Comparison of ENCODE assay signal across 2 cellular contexts in genomic region chr2:63494100-63494499, GRCh38.
TF ChIP-seq lines count a peak whose summit lies in the region.

No MANE protein-coding gene starts in this region.

TF ChIP-seq in HEK293, 187 proteins besides CTCF, POLR2A, EP300 and RAD21 (continued from another document):
- peak; percentile 87 for TF ChIP-seq ZNF513 (tag by site-specific recombination; IDR thresholded peaks at IDR 0.05)
- no peak for TF ChIP-seq ZNF394 (tag by site-specific recombination; IDR thresholded peaks at IDR 0.05; ENCODE audit: borderline replicate concordance)
TF ChIP-seq in HEK293: peak in this region for 1.

TF ChIP-seq in endothelial cell of umbilical vein, 7 proteins besides CTCF, POLR2A, EP300 and RAD21 (continued from another document):
- TF ChIP-seq MAX (IDR thresholded peaks at IDR 0.05; ENCODE audit: insufficient read depth, insufficient read length) (no peak), EZH2 (IDR thresholded peaks at IDR 0.05; ENCODE audit: borderline replicate concordance, low read depth, low read length, severe bottlenecking) (no peak), FOS (IDR thresholded peaks at IDR 0.05; ENCODE audit: borderline replicate concordance, insufficient read depth, low read length) (no peak)
